In the genomic region with DNA sequence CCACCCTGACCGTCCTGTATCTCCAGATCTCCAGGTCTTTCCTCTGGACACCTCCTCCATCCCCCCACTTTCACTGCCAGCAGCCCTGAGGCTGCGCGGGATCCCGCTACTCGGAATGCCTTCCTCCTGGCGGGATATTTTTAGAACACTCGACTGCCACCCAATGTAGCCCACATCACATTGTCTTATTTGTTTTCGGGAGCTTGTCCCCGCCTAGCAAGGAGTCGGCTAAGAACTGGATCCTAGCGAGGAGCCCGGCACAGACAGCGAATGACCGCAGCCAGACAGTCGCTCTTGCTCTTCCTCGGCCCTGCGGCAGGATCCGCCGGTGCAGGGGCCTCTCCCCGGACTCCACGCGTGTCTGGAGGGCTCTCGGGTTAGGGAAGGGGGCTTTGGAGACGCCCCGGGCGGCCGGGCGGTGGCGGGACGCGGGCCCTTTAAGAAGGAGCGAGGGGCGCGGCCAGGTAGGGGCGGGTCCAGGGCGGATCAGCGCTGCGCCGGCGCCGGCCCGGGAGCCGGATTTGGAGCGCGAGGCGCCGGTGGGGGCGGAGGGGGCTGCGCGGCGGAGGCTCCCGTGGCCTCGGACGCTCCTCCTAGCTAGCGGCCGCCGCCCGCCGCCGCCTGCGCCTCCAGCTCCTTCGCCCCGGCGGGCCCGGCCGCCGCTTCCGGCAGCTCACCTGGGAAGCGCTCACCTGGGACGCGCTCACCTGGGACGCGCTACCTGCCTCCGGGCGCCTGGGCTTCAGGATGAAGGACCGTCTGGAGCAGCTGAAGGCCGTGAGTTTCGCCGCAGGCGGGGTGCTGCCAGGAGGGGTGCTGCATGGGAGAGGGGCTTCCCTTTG, we compare ENCODE assay signal across 1 cellular context.
A peak's percentile ranks its signal among the peaks of the same experiment; 100 is the strongest.
TF ChIP-seq lines count a peak whose summit lies in the region.

A gene (plus strand): TSS at position 518 of the 842 bp plus-strand sequence. CDS start 230 bp downstream, at position 748.

TF ChIP-seq in HepG2, 621 proteins besides CTCF, POLR2A, EP300 and RAD21 (continued from another document and continues in another):
- TF ChIP-seq, protein P1, sequence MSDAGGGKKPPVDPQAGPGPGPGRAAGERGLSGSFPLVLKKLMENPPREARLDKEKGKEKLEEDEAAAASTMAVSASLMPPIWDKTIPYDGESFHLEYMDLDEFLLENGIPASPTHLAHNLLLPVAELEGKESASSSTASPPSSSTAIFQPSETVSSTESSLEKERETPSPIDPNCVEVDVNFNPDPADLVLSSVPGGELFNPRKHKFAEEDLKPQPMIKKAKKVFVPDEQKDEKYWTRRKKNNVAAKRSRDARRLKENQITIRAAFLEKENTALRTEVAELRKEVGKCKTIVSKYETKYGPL (CRISPR knock-in tag; IDR thresholded peaks at IDR 0.05) = no peak
- TF ChIP-seq, protein P2, sequence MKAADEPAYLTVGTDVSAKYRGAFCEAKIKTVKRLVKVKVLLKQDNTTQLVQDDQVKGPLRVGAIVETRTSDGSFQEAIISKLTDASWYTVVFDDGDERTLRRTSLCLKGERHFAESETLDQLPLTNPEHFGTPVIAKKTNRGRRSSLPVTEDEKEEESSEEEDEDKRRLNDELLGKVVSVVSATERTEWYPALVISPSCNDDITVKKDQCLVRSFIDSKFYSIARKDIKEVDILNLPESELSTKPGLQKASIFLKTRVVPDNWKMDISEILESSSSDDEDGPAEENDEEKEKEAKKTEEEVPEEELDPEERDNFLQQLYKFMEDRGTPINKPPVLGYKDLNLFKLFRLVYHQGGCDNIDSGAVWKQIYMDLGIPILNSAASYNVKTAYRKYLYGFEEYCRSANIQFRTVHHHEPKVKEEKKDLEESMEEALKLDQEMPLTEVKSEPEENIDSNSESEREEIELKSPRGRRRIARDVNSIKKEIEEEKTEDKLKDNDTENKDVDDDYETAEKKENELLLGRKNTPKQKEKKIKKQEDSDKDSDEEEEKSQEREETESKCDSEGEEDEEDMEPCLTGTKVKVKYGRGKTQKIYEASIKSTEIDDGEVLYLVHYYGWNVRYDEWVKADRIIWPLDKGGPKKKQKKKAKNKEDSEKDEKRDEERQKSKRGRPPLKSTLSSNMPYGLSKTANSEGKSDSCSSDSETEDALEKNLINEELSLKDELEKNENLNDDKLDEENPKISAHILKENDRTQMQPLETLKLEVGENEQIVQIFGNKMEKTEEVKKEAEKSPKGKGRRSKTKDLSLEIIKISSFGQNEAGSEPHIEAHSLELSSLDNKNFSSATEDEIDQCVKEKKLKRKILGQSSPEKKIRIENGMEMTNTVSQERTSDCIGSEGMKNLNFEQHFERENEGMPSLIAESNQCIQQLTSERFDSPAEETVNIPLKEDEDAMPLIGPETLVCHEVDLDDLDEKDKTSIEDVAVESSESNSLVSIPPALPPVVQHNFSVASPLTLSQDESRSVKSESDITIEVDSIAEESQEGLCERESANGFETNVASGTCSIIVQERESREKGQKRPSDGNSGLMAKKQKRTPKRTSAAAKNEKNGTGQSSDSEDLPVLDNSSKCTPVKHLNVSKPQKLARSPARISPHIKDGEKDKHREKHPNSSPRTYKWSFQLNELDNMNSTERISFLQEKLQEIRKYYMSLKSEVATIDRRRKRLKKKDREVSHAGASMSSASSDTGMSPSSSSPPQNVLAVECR (CRISPR knock-in tag; IDR thresholded peaks at IDR 0.05; ENCODE audit: borderline replicate concordance) = peak; percentile 63; the same call in 1 of the 2 replicates
- no peak for TF ChIP-seq ZNF143 (CRISPR knock-in tag; IDR thresholded peaks at IDR 0.05)
- TF ChIP-seq RBFOX2 (IDR thresholded peaks at IDR 0.05; ENCODE audit: low read depth, low read length) = peak; percentile 74
- TF ChIP-seq SMAD9 (CRISPR knock-in tag; IDR thresholded peaks at IDR 0.05) = no peak
- no peak for TF ChIP-seq HOXA5 (CRISPR knock-in tag; IDR thresholded peaks at IDR 0.05)
- no peak for TF ChIP-seq PTBP1 (IDR thresholded peaks at IDR 0.05; ENCODE audit: low read depth, low read length, poor library complexity, severe bottlenecking)
- TF ChIP-seq ASH2L (IDR thresholded peaks at IDR 0.05; ENCODE audit: insufficient read length, low read depth, low read length) = peak; percentile 58
- TF ChIP-seq ZFY (CRISPR knock-in tag; IDR thresholded peaks at IDR 0.05) = 0 out of 2 replicates have a peak, but pooled peaks have one; percentile 31
- TF ChIP-seq, protein P3, sequence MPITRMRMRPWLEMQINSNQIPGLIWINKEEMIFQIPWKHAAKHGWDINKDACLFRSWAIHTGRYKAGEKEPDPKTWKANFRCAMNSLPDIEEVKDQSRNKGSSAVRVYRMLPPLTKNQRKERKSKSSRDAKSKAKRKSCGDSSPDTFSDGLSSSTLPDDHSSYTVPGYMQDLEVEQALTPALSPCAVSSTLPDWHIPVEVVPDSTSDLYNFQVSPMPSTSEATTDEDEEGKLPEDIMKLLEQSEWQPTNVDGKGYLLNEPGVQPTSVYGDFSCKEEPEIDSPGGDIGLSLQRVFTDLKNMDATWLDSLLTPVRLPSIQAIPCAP (CRISPR knock-in tag; IDR thresholded peaks at IDR 0.05; ENCODE audit: low read depth) = no peak
- TF ChIP-seq ZNF607 (CRISPR knock-in tag; IDR thresholded peaks at IDR 0.05; ENCODE audit: borderline replicate concordance) = 0 out of 2 replicates have a peak, but pooled peaks have one; percentile 17
- TF ChIP-seq HNRNPLL (IDR thresholded peaks at IDR 0.05; ENCODE audit: low read depth, low read length, poor library complexity, severe bottlenecking) = peak; percentile 71
- peak; percentile 3; the same call in 1 of the 2 replicates for TF ChIP-seq KMT2B (CRISPR knock-in tag; IDR thresholded peaks at IDR 0.05)
- 0 out of 2 replicates have a peak, but pooled peaks have one; percentile 17 for TF ChIP-seq ZNF234 (CRISPR knock-in tag; conservative IDR thresholded peaks at IDR 0.05)
- TF ChIP-seq POLR2G (IDR thresholded peaks at IDR 0.05; ENCODE audit: low read depth, low read length) = peak; percentile 45; the same call in 1 of the 2 replicates
- peak; percentile 27; the same call in 1 of the 2 replicates for TF ChIP-seq HDAC2 (CRISPR knock-in tag; IDR thresholded peaks at IDR 0.05)
- TF ChIP-seq, protein P4, sequence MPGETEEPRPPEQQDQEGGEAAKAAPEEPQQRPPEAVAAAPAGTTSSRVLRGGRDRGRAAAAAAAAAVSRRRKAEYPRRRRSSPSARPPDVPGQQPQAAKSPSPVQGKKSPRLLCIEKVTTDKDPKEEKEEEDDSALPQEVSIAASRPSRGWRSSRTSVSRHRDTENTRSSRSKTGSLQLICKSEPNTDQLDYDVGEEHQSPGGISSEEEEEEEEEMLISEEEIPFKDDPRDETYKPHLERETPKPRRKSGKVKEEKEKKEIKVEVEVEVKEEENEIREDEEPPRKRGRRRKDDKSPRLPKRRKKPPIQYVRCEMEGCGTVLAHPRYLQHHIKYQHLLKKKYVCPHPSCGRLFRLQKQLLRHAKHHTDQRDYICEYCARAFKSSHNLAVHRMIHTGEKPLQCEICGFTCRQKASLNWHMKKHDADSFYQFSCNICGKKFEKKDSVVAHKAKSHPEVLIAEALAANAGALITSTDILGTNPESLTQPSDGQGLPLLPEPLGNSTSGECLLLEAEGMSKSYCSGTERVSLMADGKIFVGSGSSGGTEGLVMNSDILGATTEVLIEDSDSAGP (CRISPR knock-in tag; IDR thresholded peaks at IDR 0.05; ENCODE audit: borderline replicate concordance) = peak; percentile 100
- TF ChIP-seq ZNF33B (CRISPR knock-in tag; IDR thresholded peaks at IDR 0.05) = no peak
- TF ChIP-seq SIN3A (IDR thresholded peaks at IDR 0.05; ENCODE audit: borderline replicate concordance, low read depth, low read length) = peak; percentile 54; the same call in 1 of the 2 replicates
- TF ChIP-seq PHF8 (CRISPR knock-in tag; IDR thresholded peaks at IDR 0.05) = 0 out of 2 replicates have a peak, but pooled peaks have one; percentile 4
- TF ChIP-seq CENPT (CRISPR knock-in tag; IDR thresholded peaks at IDR 0.05; ENCODE audit: low read depth) = 0 out of 2 replicates have a peak, but pooled peaks have one; percentile 54
- TF ChIP-seq ZNF563 (CRISPR knock-in tag; IDR thresholded peaks at IDR 0.05) = 0 out of 2 replicates have a peak, but pooled peaks have one; percentile 35
- no peak for TF ChIP-seq MAZ (IDR thresholded peaks at IDR 0.05; ENCODE audit: borderline replicate concordance, low read depth, low read length)
- TF ChIP-seq MAZ (CRISPR knock-in tag; IDR thresholded peaks at IDR 0.05; ENCODE audit: low read depth) = 0 out of 2 replicates have a peak, but pooled peaks have one; percentile 58
- TF ChIP-seq ZNF546 (CRISPR knock-in tag; conservative IDR thresholded peaks at IDR 0.05) = no peak; the same call in 1 of the 2 replicates
- TF ChIP-seq ARNTL (CRISPR knock-in tag; IDR thresholded peaks at IDR 0.05) = no peak
- no peak for TF ChIP-seq ZNF354B (CRISPR knock-in tag; IDR thresholded peaks at IDR 0.05)
- 0 out of 2 replicates have a peak, but pooled peaks have one; percentile 19 for TF ChIP-seq NR2C2 (CRISPR knock-in tag; IDR thresholded peaks at IDR 0.05; ENCODE audit: borderline replicate concordance)
- TF ChIP-seq ZNF556 (CRISPR knock-in tag; IDR thresholded peaks at IDR 0.05; ENCODE audit: borderline replicate concordance) = no peak
- TF ChIP-seq ATM (IDR thresholded peaks at IDR 0.05; ENCODE audit: borderline replicate concordance) = no peak
- no peak for TF ChIP-seq ZNF615 (CRISPR knock-in tag; IDR thresholded peaks at IDR 0.05; ENCODE audit: borderline replicate concordance)
- peak; percentile 40 for TF ChIP-seq YY1 (IDR thresholded peaks at IDR 0.05; ENCODE audit: insufficient read depth, insufficient replicate concordance, low read depth, low read length)
- TF ChIP-seq ZNF761 (CRISPR knock-in tag; conservative IDR thresholded peaks at IDR 0.05) = no peak
- TF ChIP-seq PITX1 (CRISPR knock-in tag; IDR thresholded peaks at IDR 0.05) = no peak
- TF ChIP-seq ZNF775 (CRISPR knock-in tag; IDR thresholded peaks at IDR 0.05; ENCODE audit: borderline replicate concordance) = no peak
- TF ChIP-seq, protein P5, sequence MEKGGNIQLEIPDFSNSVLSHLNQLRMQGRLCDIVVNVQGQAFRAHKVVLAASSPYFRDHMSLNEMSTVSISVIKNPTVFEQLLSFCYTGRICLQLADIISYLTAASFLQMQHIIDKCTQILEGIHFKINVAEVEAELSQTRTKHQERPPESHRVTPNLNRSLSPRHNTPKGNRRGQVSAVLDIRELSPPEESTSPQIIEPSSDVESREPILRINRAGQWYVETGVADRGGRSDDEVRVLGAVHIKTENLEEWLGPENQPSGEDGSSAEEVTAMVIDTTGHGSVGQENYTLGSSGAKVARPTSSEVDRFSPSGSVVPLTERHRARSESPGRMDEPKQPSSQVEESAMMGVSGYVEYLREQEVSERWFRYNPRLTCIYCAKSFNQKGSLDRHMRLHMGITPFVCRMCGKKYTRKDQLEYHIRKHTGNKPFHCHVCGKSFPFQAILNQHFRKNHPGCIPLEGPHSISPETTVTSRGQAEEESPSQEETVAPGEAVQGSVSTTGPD (CRISPR knock-in tag; IDR thresholded peaks at IDR 0.05) = no peak
- TF ChIP-seq GATA4 (IDR thresholded peaks at IDR 0.05; ENCODE audit: borderline replicate concordance, low read depth) = no peak
- TF ChIP-seq ZNF274 (CRISPR knock-in tag; IDR thresholded peaks at IDR 0.05) = 0 out of 2 replicates have a peak, but pooled peaks have one; percentile 4
- TF ChIP-seq ZNF780A (CRISPR knock-in tag; IDR thresholded peaks at IDR 0.05) = no peak
- no peak for TF ChIP-seq ZNF709 (CRISPR knock-in tag; IDR thresholded peaks at IDR 0.05)
- TF ChIP-seq, protein P6, sequence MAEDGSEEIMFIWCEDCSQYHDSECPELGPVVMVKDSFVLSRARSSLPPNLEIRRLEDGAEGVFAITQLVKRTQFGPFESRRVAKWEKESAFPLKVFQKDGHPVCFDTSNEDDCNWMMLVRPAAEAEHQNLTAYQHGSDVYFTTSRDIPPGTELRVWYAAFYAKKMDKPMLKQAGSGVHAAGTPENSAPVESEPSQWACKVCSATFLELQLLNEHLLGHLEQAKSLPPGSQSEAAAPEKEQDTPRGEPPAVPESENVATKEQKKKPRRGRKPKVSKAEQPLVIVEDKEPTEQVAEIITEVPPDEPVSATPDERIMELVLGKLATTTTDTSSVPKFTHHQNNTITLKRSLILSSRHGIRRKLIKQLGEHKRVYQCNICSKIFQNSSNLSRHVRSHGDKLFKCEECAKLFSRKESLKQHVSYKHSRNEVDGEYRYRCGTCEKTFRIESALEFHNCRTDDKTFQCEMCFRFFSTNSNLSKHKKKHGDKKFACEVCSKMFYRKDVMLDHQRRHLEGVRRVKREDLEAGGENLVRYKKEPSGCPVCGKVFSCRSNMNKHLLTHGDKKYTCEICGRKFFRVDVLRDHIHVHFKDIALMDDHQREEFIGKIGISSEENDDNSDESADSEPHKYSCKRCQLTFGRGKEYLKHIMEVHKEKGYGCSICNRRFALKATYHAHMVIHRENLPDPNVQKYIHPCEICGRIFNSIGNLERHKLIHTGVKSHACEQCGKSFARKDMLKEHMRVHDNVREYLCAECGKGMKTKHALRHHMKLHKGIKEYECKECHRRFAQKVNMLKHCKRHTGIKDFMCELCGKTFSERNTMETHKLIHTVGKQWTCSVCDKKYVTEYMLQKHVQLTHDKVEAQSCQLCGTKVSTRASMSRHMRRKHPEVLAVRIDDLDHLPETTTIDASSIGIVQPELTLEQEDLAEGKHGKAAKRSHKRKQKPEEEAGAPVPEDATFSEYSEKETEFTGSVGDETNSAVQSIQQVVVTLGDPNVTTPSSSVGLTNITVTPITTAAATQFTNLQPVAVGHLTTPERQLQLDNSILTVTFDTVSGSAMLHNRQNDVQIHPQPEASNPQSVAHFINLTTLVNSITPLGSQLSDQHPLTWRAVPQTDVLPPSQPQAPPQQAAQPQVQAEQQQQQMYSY (CRISPR knock-in tag; IDR thresholded peaks at IDR 0.05) = peak; percentile 45; the same call in 1 of the 2 replicates
- TF ChIP-seq, protein P7, sequence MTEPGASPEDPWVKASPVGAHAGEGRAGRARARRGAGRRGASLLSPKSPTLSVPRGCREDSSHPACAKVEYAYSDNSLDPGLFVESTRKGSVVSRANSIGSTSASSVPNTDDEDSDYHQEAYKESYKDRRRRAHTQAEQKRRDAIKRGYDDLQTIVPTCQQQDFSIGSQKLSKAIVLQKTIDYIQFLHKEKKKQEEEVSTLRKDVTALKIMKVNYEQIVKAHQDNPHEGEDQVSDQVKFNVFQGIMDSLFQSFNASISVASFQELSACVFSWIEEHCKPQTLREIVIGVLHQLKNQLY (CRISPR knock-in tag; IDR thresholded peaks at IDR 0.05) = no peak
- TF ChIP-seq, protein P8, sequence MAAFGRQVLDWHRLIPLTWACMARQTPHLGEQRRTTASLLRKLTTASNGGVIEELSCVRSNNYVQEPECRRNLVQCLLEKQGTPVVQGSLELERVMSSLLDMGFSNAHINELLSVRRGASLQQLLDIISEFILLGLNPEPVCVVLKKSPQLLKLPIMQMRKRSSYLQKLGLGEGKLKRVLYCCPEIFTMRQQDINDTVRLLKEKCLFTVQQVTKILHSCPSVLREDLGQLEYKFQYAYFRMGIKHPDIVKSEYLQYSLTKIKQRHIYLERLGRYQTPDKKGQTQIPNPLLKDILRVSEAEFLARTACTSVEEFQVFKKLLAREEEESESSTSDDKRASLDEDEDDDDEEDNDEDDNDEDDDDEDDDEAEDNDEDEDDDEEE (CRISPR knock-in tag; IDR thresholded peaks at IDR 0.05) = no peak
- TF ChIP-seq, protein P9, sequence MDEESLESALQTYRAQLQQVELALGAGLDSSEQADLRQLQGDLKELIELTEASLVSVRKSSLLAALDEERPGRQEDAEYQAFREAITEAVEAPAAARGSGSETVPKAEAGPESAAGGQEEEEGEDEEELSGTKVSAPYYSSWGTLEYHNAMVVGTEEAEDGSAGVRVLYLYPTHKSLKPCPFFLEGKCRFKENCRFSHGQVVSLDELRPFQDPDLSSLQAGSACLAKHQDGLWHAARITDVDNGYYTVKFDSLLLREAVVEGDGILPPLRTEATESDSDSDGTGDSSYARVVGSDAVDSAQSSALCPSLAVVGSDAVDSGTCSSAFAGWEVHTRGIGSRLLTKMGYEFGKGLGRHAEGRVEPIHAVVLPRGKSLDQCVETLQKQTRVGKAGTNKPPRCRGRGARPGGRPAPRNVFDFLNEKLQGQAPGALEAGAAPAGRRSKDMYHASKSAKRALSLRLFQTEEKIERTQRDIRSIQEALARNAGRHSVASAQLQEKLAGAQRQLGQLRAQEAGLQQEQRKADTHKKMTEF (CRISPR knock-in tag; IDR thresholded peaks at IDR 0.05) = 0 out of 2 replicates have a peak, but pooled peaks have one; percentile 45
